In the genomic region with DNA sequence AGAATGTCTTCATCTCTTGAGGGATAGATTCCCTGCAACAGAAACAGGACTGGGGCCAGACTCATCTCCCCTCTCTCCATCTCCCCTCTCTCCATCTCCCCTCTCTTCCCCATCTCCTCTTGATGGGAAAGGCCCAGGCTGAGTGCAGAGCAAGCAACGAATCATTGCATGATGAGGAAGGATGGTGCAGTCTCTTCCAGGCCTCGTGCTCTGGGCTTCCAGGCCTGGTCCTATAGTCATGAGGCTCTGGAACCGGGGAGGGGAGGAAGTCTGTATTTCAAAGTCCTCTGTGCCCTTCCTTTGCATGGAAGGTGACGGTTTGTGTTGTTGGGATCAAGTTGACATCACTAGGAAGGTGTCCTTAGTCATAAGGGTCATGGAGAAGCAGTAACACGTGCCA, we compare ENCODE assay signal across 6 cellular contexts.
"Had no signal": no experiment of that assay in that cellular context is flagged by ENCODE, and none has a peak within 500 bp of the region (broad histone marks: within the 10 kb centered on the region; RNA-seq: fewer than 3 reads in every experiment).

No MANE protein-coding gene starts in this region.

- H3K27me3 Mint-ChIP-seq: IgD-negative memory B cell had no signal

- ATAC-seq: K562 had no signal

- H3K4me3 ChIP-seq: K562 had no signal

- H3K4me2 ChIP-seq: KMS-11 had no signal

- H3K36me3 Mint-ChIP-seq: IgD-negative memory B cell had no signal

- H3K27ac ChIP-seq: HL-60, KMS-11 had no signal

- DNase-seq: KBM-7, KG1 had no signal

- H3K9ac ChIP-seq: KMS-11 had no signal
